ENCODE assay signal across 16 cellular contexts in the genomic region with DNA sequence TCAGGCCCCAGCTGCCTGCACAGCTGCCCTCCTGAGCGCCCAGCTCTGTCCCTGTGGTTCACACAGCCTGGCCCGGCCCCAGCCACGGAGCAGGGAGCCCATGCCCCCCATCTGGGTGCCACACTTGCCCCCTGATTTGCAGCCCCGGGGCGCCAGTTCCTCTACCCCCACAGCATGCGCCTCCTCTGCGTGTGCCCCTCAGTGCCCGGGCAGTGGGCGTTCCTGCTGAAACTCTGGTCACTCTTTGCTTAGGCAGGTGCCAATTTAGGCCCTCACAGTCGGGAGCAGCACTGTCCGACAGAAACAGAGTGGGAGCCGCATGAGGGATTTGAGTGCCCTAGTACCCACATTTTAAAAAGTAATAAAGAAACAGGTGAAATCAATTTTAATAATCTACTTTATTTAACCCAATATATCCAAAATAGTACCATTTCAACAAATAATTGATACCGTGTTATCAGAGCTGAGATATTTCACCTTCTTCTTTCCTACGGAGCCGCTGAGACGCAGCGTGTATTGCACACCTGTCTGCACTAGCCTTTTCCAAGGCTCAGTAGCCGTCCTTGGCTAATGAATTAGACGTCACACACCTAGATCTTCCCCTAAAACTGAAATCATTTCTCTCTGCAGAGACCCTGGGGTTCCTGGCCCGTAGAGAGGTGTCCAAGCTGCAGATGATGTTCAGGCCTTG.
A peak's percentile ranks its signal among the peaks of the same experiment; 100 is the strongest.
DNase-seq lines count a peak whose midpoint lies in the region; ATAC-seq and TF ChIP-seq lines count a peak whose summit lies in the region.
"Had no signal": no experiment of that assay in that cellular context is flagged by ENCODE, and none has a peak within 500 bp of the region (broad histone marks: within the 10 kb centered on the region; RNA-seq: fewer than 3 reads in every experiment).

No MANE protein-coding gene starts in this region.

- H3K9me3 Mint-ChIP-seq in mesothelial cell of epicardium, result no peaks in the 10 kb centered on the region
- H3K9me3 Mint-ChIP-seq: activated CD4-positive, alpha-beta T cell treated with anti-CD3 and anti-CD28 coated beads, Interleukin-2, amount 10 ng/mL, durations not matched to agents 7 days and 5 days; activated T-helper 2 cell treated with anti-CD3 and anti-CD28 coated beads, Interferon-gamma antibody, Interleukin-2, Interleukin-4, amounts not matched to agents 10 μg/mL and 5 μg/mL and 100 μg/mL, durations not matched to agents 14 hours and 24 hours and 36 hours; T-helper 2 cell treated with Interferon-gamma antibody and Interleukin-4, amounts not matched to agents 5 μg/mL and 100 μg/mL, for 36 hours had no signal

- peaks cover 9% of the 10 kb centered on the region for H3K36me3 Mint-ChIP-seq in mesothelial cell of epicardium

- 0 out of 2 replicates have a peak overlapping the region, but pooled peaks have one; percentile 35 for H3K9ac ChIP-seq in HUES64 (ENCODE audit: low read depth, low read length)
- H3K9ac ChIP-seq in stomach smooth muscle (ENCODE audit: low read length in 2 of 2), result no peak overlapping the region

- intact Hi-C loops in dorsolateral prefrontal cortex (cut with DNase I), result loop anchor here in 1 of 2 donors (5.0 kb wide), 1 partner anchor 107 kb away; a partner anchor contains a TSS

- no peak overlapping the region for H3K4me3 Mint-ChIP-seq in mesothelial cell of epicardium
- H3K4me3 Mint-ChIP-seq: activated CD4-positive, alpha-beta T cell treated with anti-CD3 and anti-CD28 coated beads, Interleukin-2, amount 10 ng/mL, durations not matched to agents 7 days and 5 days; T-helper 2 cell treated with Interferon-gamma antibody and Interleukin-4, amounts not matched to agents 5 μg/mL and 100 μg/mL, for 36 hours had no signal

- TF ChIP-seq CTCF in dorsolateral prefrontal cortex (IDR thresholded peaks at IDR 0.05 in 54 of 56, conservative IDR thresholded peaks at IDR 0.05 in 2 of 56; ENCODE audit: low read depth in 1 of 56, partially characterized antibody in 56 of 56), result no peak
- TF ChIP-seq CTCF in mesothelial cell of epicardium (IDR thresholded peaks at IDR 0.05; ENCODE audit: unreplicated experiment), result no peak

- H3K4me1 Mint-ChIP-seq in mesothelial cell of epicardium, result peaks cover 22% of the 10 kb centered on the region
- H3K4me1 Mint-ChIP-seq: activated CD4-positive, alpha-beta T cell treated with anti-CD3 and anti-CD28 coated beads, Interleukin-2, amount 10 ng/mL, durations not matched to agents 7 days and 5 days had no signal

- WGBS in HUES64, result 91% methylated on average over 20 of the region's 20 CpGs

- H3K27ac ChIP-seq in HUES64 (ENCODE audit: low read depth, low read length), result peak overlapping the region; percentile 41; the same call in 1 of the 2 replicates
- peak overlapping the region; percentile 84 to 99 (median 98) for H3K27ac ChIP-seq in dorsolateral prefrontal cortex
- peak overlapping the region; percentile 89 for H3K27ac ChIP-seq in stomach smooth muscle (ENCODE audit: low read length)

- no peaks in the 10 kb centered on the region for H3K27me3 ChIP-seq in HUES64 (ENCODE audit: insufficient read depth, low read length)
- no peaks in the 10 kb centered on the region for H3K27me3 ChIP-seq in dorsolateral prefrontal cortex
- H3K27me3 ChIP-seq in stomach smooth muscle (ENCODE audit: control insufficient read depth in 1 of 2, insufficient read depth in 2 of 2, low read length in 2 of 2), result no peaks in the 10 kb centered on the region

- DNase-seq in dorsolateral prefrontal cortex (no peak), mesothelial cell of epicardium (ENCODE audit: low spot score in 2 of 2, unreplicated experiment in 2 of 2) (no peak), NOMO-1 treated with DMSO at 0.1 percent for 48 hours (lab: John Stamatoyannopoulos, UW; ENCODE audit: unreplicated experiment) (no peak)
- DNase-seq: activated CD4-positive, alpha-beta T cell treated with anti-CD3 and anti-CD28 coated beads, Interleukin-2, amount 10 ng/mL, durations not matched to agents 7 days and 5 days; EL; KG1; NCI-H774; stimulated activated CD4-positive, alpha-beta T cell treated with anti-CD3 and anti-CD28 coated beads, Interleukin-1b, Interleukin-23, amount 100 ng/mL, for 48 hours; stimulated activated CD8-positive, alpha-beta memory T cell treated with anti-CD3 and anti-CD28 coated beads, Interleukin-4, amount 100 ng/mL, for 48 hours had no signal

- no peaks in the 10 kb centered on the region for H3K27me3 Mint-ChIP-seq in mesothelial cell of epicardium (ENCODE audit: low read depth)
- H3K27me3 Mint-ChIP-seq: activated CD4-positive, alpha-beta T cell treated with anti-CD3 and anti-CD28 coated beads, Interleukin-2, amount 10 ng/mL, durations not matched to agents 7 days and 5 days had no signal

- peak overlapping the region; percentile 73 for H3K27ac Mint-ChIP-seq in mesothelial cell of epicardium
- H3K27ac Mint-ChIP-seq: activated CD4-positive, alpha-beta T cell treated with anti-CD3 and anti-CD28 coated beads, Interleukin-2, amount 10 ng/mL, durations not matched to agents 7 days and 5 days; activated T-helper 2 cell treated with anti-CD3 and anti-CD28 coated beads, Interferon-gamma antibody, Interleukin-2, Interleukin-4, amounts not matched to agents 10 μg/mL and 5 μg/mL and 100 μg/mL, durations not matched to agents 14 hours and 24 hours and 36 hours; T-helper 2 cell treated with Interferon-gamma antibody and Interleukin-4, amounts not matched to agents 5 μg/mL and 100 μg/mL, for 36 hours had no signal

- no peaks in the 10 kb centered on the region for H3K36me3 ChIP-seq in HUES64 (ENCODE audit: insufficient read depth, low read length)
- H3K36me3 ChIP-seq in stomach smooth muscle (ENCODE audit: control insufficient read depth in 2 of 2, insufficient read depth in 2 of 2, low read length in 2 of 2), result no peaks in the 10 kb centered on the region

- peaks cover 17% of the 10 kb centered on the region for H3K4me1 ChIP-seq in HUES64 (ENCODE audit: insufficient read depth, low read length)
- peaks cover 65% of the 10 kb centered on the region for H3K4me1 ChIP-seq in stomach smooth muscle (ENCODE audit: control insufficient read depth, insufficient read depth, low read length)

- H3K4me3 ChIP-seq in HUES64 (ENCODE audit: low read length) (no peak overlapping the region), dorsolateral prefrontal cortex (peak overlapping the region in 26 of 59 donors; percentile 12 to 51 (median 33)), stomach smooth muscle (ENCODE audit: low read length in 2 of 2) (peak overlapping the region in 1 of 2 donors; percentile 49)

- H3K9me3 ChIP-seq in HUES64 (ENCODE audit: insufficient read depth, low read depth, low read length) (no peaks in the 10 kb centered on the region), stomach smooth muscle (ENCODE audit: control insufficient read depth in 2 of 2, low read length in 2 of 2) (no peaks in the 10 kb centered on the region)

- no peak for ATAC-seq in activated CD4-positive, CD25-positive, alpha-beta regulatory T cell treated with anti-CD3 and anti-CD28 coated beads, Interleukin-2, amount 50 U/mL, for 24 hours
- no peak for ATAC-seq in HG02884 (IDR thresholded peaks at IDR 0.05; ENCODE audit: unreplicated experiment)
- ATAC-seq in HG02642 (IDR thresholded peaks at IDR 0.05; ENCODE audit: poor library complexity, unreplicated experiment), result no peak

Comparison
In these comparisons a context has a peak if more than half of its experiments do, and no peak if none do; other contexts are left out.
1. H3K27ac ChIP-seq: peak in every context shown above with its lines; median percentile 98 in dorsolateral prefrontal cortex; 89 in stomach smooth muscle; 41 in HUES64.